ENCODE assay signal across 9 cellular contexts in genomic region chr1:59427155-59427554, GRCh38.
DNase-seq lines count a peak whose midpoint lies in the region; ATAC-seq, FAIRE-seq and TF ChIP-seq lines count a peak whose summit lies in the region.
"Had no signal": no experiment of that assay in that cellular context is flagged by ENCODE, and none has a peak within 500 bp of the region (broad histone marks: within the 10 kb centered on the region; RNA-seq: fewer than 3 reads in every experiment).

No MANE protein-coding gene starts in this region.

- H3K4me3 Mint-ChIP-seq in activated T-cell treated with anti-CD3 and anti-CD28 coated beads, Interleukin-2, amount 50 U/mL, for 24 hours = no peak overlapping the region

- DNase-seq in H54 (ENCODE audit: insufficient read length, low spot score) (peak; percentile 59), Panc1 (ENCODE audit: low read depth, low spot score) (peak; percentile 68), foreskin fibroblast (peak; percentile 54 to 63), smooth muscle cell (lab: John Stamatoyannopoulos, UW; ENCODE audit: unreplicated experiment) (no peak)
- DNase-seq in activated T-cell treated with anti-CD3 and anti-CD28 coated beads, Interleukin-2, amount 50 U/mL, for 24 hours = no peak
- no peak for DNase-seq in activated CD4-positive, CD25-positive, alpha-beta regulatory T cell (lab: John Stamatoyannopoulos, UW)
- DNase-seq: activated CD4-positive, alpha-beta T cell treated with anti-CD3 and anti-CD28 coated beads, Interleukin-2, amount 50 U/mL, for 1 hour; ovary had no signal

- no peak overlapping the region for H3K27ac Mint-ChIP-seq in activated T-cell treated with anti-CD3 and anti-CD28 coated beads, Interleukin-2, amount 50 U/mL, for 24 hours

- no peak for TF ChIP-seq CTCF in Panc1 (IDR thresholded peaks at IDR 0.05)
- TF ChIP-seq CTCF in foreskin fibroblast (IDR thresholded peaks at IDR 0.05; ENCODE audit: low read depth, low read length) = no peak
- no peak for TF ChIP-seq CTCF in smooth muscle cell (IDR thresholded peaks at IDR 0.05; ENCODE audit: borderline replicate concordance, insufficient read depth, poor library complexity, severe bottlenecking)

- peaks cover 5% of the 10 kb centered on the region for H3K4me1 Mint-ChIP-seq in activated T-cell treated with anti-CD3 and anti-CD28 coated beads, Interleukin-2, amount 50 U/mL, for 24 hours (ENCODE audit: low read depth)

- H3K36me3 ChIP-seq in Panc1 (ENCODE audit: control insufficient read depth, insufficient read depth, low read length) (no peaks in the 10 kb centered on the region), smooth muscle cell (ENCODE audit: low read depth) (no peaks in the 10 kb centered on the region)
- H3K36me3 ChIP-seq: ovary had no signal

- H3K27me3 Mint-ChIP-seq in activated T-cell treated with anti-CD3 and anti-CD28 coated beads, Interleukin-2, amount 50 U/mL, for 24 hours = no peaks in the 10 kb centered on the region

- CTCF ChIA-PET in Panc1 (lab: Charles Lee) = no interaction called here

- no TSS peak for BruUV-seq in Panc1 (replicated peaks; lab: Mats Ljungman, UMichigan)

- FAIRE-seq in H54 (lab: Jason Lieb, UNC) = peak; percentile 97

- H3F3A ChIP-seq in smooth muscle cell (ENCODE audit: low read depth) = no peaks in the 10 kb centered on the region

- no peaks in the 10 kb centered on the region for H3K79me2 ChIP-seq in smooth muscle cell (ENCODE audit: low read depth)

- H2AFZ ChIP-seq in smooth muscle cell (ENCODE audit: low read depth) = no peak overlapping the region

- H3K27me3 ChIP-seq in Panc1 (ENCODE audit: control insufficient read depth, insufficient read depth, low read length) (no peaks in the 10 kb centered on the region), smooth muscle cell (ENCODE audit: low read depth) (no peaks in the 10 kb centered on the region)
- H3K27me3 ChIP-seq: ovary had no signal

- H3K9ac ChIP-seq in smooth muscle cell (ENCODE audit: low read depth) = peak overlapping the region; percentile 41

- H3K9me3 ChIP-seq in Panc1 (ENCODE audit: control insufficient read depth, insufficient read depth, low read depth, low read length) (no peaks in the 10 kb centered on the region), smooth muscle cell (replicated peaks; ENCODE audit: low read depth) (no peaks in the 10 kb centered on the region)
- H3K9me3 ChIP-seq: ovary had no signal

- no peak overlapping the region for H3K4me2 ChIP-seq in smooth muscle cell

- H3K36me3 Mint-ChIP-seq in activated T-cell treated with anti-CD3 and anti-CD28 coated beads, Interleukin-2, amount 50 U/mL, for 24 hours (ENCODE audit: low read depth) = no peaks in the 10 kb centered on the region

- H3K9me3 Mint-ChIP-seq in activated T-cell treated with anti-CD3 and anti-CD28 coated beads, Interleukin-2, amount 50 U/mL, for 24 hours = no peaks in the 10 kb centered on the region

- no peak for TF ChIP-seq POLR2A in H54 (IDR thresholded peaks at IDR 0.05; ENCODE audit: low read depth, low read length)

- no peak overlapping the region for H3K4me3 ChIP-seq in Panc1 (ENCODE audit: low read depth in 2 of 2, low read length in 2 of 2)
- H3K4me3 ChIP-seq in foreskin fibroblast (ENCODE audit: low read depth in 1 of 2, low read length in 2 of 2) = no peak overlapping the region
- H3K4me3 ChIP-seq in smooth muscle cell = no peak overlapping the region
- H3K4me3 ChIP-seq: ovary had no signal

- WGBS in smooth muscle cell (ENCODE audit: low lambda C conversion rate) = 48% methylated on average over 7 of the region's 7 CpGs

- no peak overlapping the region for H3K27ac ChIP-seq in Panc1 (ENCODE audit: low read length)
- peak overlapping the region; percentile 73 for H3K27ac ChIP-seq in smooth muscle cell (ENCODE audit: low read depth)
- H3K27ac ChIP-seq: ovary had no signal

- H4K20me1 ChIP-seq in smooth muscle cell (ENCODE audit: low read depth) = no peaks in the 10 kb centered on the region

- POLR2A ChIA-PET in Panc1 (lab: Charles Lee) = no interaction called here

- H3K4me1 ChIP-seq in Panc1 (ENCODE audit: control insufficient read depth, insufficient read depth, low read length) = peaks cover 3% of the 10 kb centered on the region; the same call in 1 of the 2 replicates
- no peaks in the 10 kb centered on the region for H3K4me1 ChIP-seq in smooth muscle cell (ENCODE audit: low read depth)

- peak; percentile 68; the same call in 1 of the 2 replicates for ATAC-seq in Panc1
- ATAC-seq in GM21737 (IDR thresholded peaks at IDR 0.05; ENCODE audit: unreplicated experiment) = no peak

- in situ Hi-C loops in Panc1 (cut with HindIII; ENCODE audit: low pct_unique_long_range_greater_than_20kb, low sequenced_read_pairs) = no loop called here

- intact Hi-C loops in Panc1 (cut with micrococcal nuclease; ENCODE audit: unreplicated experiment) = no loop called here

Comparison
In these comparisons a context has a peak if more than half of its experiments do, and no peak if none do; other contexts are left out.
1. DNase-seq: peak in H54 (single experiment), Panc1 (single experiment) and foreskin fibroblast (2 of 2); none in smooth muscle cell (single experiment), activated T-cell treated with anti-CD3 and anti-CD28 coated beads, Interleukin-2, amount 50 U/mL, for 24 hours (single experiment) and activated CD4-positive, CD25-positive, alpha-beta regulatory T cell (0 of 4).